Comparison of ENCODE assay signal across 18 cellular contexts in the genomic region with DNA sequence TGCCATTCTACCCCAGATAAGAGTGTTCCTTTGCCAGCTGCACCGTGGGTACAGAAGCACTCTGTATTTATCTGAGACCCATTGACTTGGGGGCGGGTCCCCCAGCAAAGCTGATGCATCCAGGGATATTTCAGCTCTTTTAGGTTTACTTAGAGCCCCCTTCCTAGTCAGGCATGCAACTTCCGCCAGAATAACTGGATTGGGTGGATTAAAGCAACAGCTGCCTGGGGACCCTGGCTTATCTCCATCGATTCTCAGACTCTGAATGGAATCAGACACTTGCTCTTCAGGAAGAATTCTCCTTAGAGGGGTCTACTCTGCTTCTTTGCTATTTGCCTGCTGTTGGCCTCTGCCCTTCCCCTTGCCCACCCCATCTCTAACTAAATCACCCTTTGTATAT. TPM values are rescaled to one million over a fixed set of nuclear protein-coding genes. Genes with fewer than 3 reads are reported as not detected.
DNase-seq lines count a peak whose midpoint lies in the region; ATAC-seq and TF ChIP-seq lines count a peak whose summit lies in the region.
"Had no signal": no experiment of that assay in that cellular context is flagged by ENCODE, and none has a peak within 500 bp of the region (broad histone marks: within the 10 kb centered on the region; RNA-seq: fewer than 3 reads in every experiment).

No MANE protein-coding gene starts in this region.

- H3K36me3 ChIP-seq in SJCRH30 (no peaks in the 10 kb centered on the region), ovary (no peaks in the 10 kb centered on the region)
- H3K36me3 ChIP-seq: HAP-1 had no signal

- H3K4me3 ChIP-seq in SJCRH30, result no peak overlapping the region
- H3K4me3 ChIP-seq in ovary, result no peak overlapping the region
- H3K4me3 ChIP-seq: GM12878, HAP-1 had no signal

- H3K27ac ChIP-seq in SJCRH30 (no peak overlapping the region), ovary (no peak overlapping the region)

- ATAC-seq in GM18868 (IDR thresholded peaks at IDR 0.05; ENCODE audit: unreplicated experiment), result no peak
- ATAC-seq: GM12878 had no signal

- TF ChIP-seq CTCF in neural crest cell (conservative IDR thresholded peaks at IDR 0.05) (no peak), ovary (IDR thresholded peaks at IDR 0.05) (no peak)

- DNase-seq in NCI-H524 treated with DMSO at 0.1 percent for 48 hours (lab: John Stamatoyannopoulos, UW) (peak; percentile 21), SJCRH30 (peak; percentile 23 to 56), neural crest cell (ENCODE audit: low read depth, low spot score) (no peak), ovary (no peak), medulla oblongata (ENCODE audit: extremely low spot score) (no peak)
- DNase-seq: C1 segment of cervical spinal cord; Calu3; CD4-positive, alpha-beta memory T cell; COR-L47; DMS 273 treated with DMSO at 0.1 percent for 48 hours; DMS79; EL; GDM1; GOT3; HFFc6 had no signal

- H3K27me3 Mint-ChIP-seq in neural crest cell (ENCODE audit: low read depth), result no peaks in the 10 kb centered on the region

- no peak for TF ChIP-seq POLR2A in ovary (IDR thresholded peaks at IDR 0.05)

- H3K4me1 ChIP-seq in SJCRH30, result peaks cover 34% of the 10 kb centered on the region
- no peaks in the 10 kb centered on the region for H3K4me1 ChIP-seq in ovary (ENCODE audit: insufficient read depth)
- H3K4me1 ChIP-seq: HAP-1 had no signal

- H3K9me3 ChIP-seq in SJCRH30 (replicated peaks), result peaks cover 3% of the 10 kb centered on the region
- no peaks in the 10 kb centered on the region for H3K9me3 ChIP-seq in ovary
- H3K9me3 ChIP-seq: HAP-1 had no signal

- no peak for TF ChIP-seq EP300 in ovary (IDR thresholded peaks at IDR 0.05)

- H3K27me3 ChIP-seq in SJCRH30 (no peaks in the 10 kb centered on the region), ovary (no peaks in the 10 kb centered on the region)

- H3K9me3 Mint-ChIP-seq in neural crest cell, result peaks cover 2% of the 10 kb centered on the region
- H3K9me3 Mint-ChIP-seq: HFFc6 had no signal

- no peaks in the 10 kb centered on the region for H3K36me3 Mint-ChIP-seq in neural crest cell (ENCODE audit: low read depth)
- H3K36me3 Mint-ChIP-seq: CD4-positive, alpha-beta memory T cell had no signal

- no peak overlapping the region for H3K4me3 Mint-ChIP-seq in neural crest cell
- H3K4me3 Mint-ChIP-seq: CD4-positive, alpha-beta memory T cell; HFFc6 had no signal

- H3K4me1 Mint-ChIP-seq in neural crest cell, result no peaks in the 10 kb centered on the region

- 63 to 70% (median 65%) methylated on average over 4 of the region's 4 CpGs for WGBS in ovary, 3 donors

- intact Hi-C loops in ovary (cut with DNase I), result no loop called here

- peak overlapping the region; percentile 58 for H3K27ac Mint-ChIP-seq in neural crest cell (ENCODE audit: unreplicated experiment)
- H3K27ac Mint-ChIP-seq: CD4-positive, alpha-beta memory T cell; HFFc6 had no signal

RNA-seq across cellular contexts. Expression of gene RCN1, which starts 49.2 kb away (rescaled TPM):
- 200 and 214 TPM in 2 replicates for total RNA-seq in SJCRH30 (2014; rRNA removed; shearing (Covaris generic))
- total RNA-seq in neural crest cell (167 and 185 TPM in 2 replicates), ovary (100 to 1,000 TPM in 1 of 7 donors, 10 to 100 TPM in 6; 49.7 to 125 (median 89.6) TPM)
- polyA plus RNA-seq in ovary, result 100 to 1,000 TPM in 1 of 2 donors, 10 to 100 TPM in 1; 79.9 to 221 TPM

Comparison
In these comparisons a context has a peak if more than half of its experiments do, and no peak if none do; other contexts are left out.
1. DNase-seq: peak in NCI-H524 treated with DMSO at 0.1 percent for 48 hours (single experiment) and SJCRH30 (2 of 2); none in neural crest cell (single experiment), ovary (0 of 5) and medulla oblongata (single experiment).